ENCODE assay signal across 11 cellular contexts in the genomic region with DNA sequence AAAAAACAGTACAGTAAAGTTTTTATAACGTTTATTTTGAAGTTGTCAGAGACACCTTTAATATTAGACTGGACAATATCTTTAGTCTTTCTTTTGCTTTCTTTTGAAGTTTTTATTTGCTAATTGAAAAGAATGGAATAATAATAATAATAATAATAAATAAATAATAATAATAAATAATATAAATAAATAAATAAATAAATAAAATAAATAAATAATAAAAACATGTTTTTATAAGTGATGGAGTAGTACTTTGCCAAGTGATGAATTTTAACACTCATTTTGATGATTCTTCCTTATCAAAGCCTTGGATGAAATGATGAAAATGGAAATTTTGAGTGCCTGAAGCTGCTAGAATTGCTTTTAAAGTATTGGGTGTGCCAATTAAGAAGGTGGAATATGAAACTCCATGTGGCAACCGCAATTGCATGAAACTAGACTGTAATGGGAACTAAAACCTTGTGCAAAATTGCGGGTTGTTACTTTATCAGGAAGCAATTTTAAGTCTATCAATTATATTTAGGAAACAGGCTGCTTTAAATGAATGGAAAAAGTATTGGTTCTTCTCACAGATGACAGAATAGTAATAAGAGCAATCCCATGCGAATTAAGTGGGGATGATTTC. TPM values are rescaled to one million over a fixed set of nuclear protein-coding genes. Genes with fewer than 3 reads are reported as not detected.
DNase-seq lines count a peak whose midpoint lies in the region; FAIRE-seq and TF ChIP-seq lines count a peak whose summit lies in the region.
"Had no signal": no experiment of that assay in that cellular context is flagged by ENCODE, and none has a peak within 500 bp of the region (broad histone marks: within the 10 kb centered on the region; RNA-seq: fewer than 3 reads in every experiment).

No MANE protein-coding gene starts in this region.

- peaks cover 60% of the 10 kb centered on the region for H3K4me1 Mint-ChIP-seq in osteocyte (ENCODE audit: unreplicated experiment)
- peaks cover 33% of the 10 kb centered on the region for H3K4me1 Mint-ChIP-seq in nephron progenitor cell

- H3K4me3 Mint-ChIP-seq in osteocyte (ENCODE audit: unreplicated experiment) (peak overlapping the region; percentile 4), nephron progenitor cell (no peak overlapping the region)

- peaks cover 29% of the 10 kb centered on the region for H3K36me3 ChIP-seq in bronchial epithelial cell (ENCODE audit: control insufficient read depth, insufficient read depth, low read length)

- FAIRE-seq in G401.6 (lab: Jason Lieb, UNC) (peak; percentile 94), bronchial epithelial cell (lab: Jason Lieb, UNC) (no peak)

- TF ChIP-seq CTCF in bronchial epithelial cell (IDR thresholded peaks at IDR 0.05; ENCODE audit: insufficient read depth, low read length, severe bottlenecking) = no peak
- TF ChIP-seq CTCF in osteocyte (IDR thresholded peaks at IDR 0.05) = no peak
- TF ChIP-seq CTCF in nephron progenitor cell (IDR thresholded peaks at IDR 0.05) = no peak

- peaks cover 36% of the 10 kb centered on the region for H3K36me3 Mint-ChIP-seq in osteocyte (ENCODE audit: unreplicated experiment)
- no peaks in the 10 kb centered on the region for H3K36me3 Mint-ChIP-seq in nephron progenitor cell (ENCODE audit: low read depth)

- DNase-seq in NOMO-1 (lab: John Stamatoyannopoulos, UW; ENCODE audit: unreplicated experiment in 2 of 2) = peak; percentile 32 to 68
- DNase-seq in bronchial epithelial cell (ENCODE audit: low read depth) = peak; percentile 12
- no peak for DNase-seq in osteocyte (ENCODE audit: extremely low spot score, unreplicated experiment)
- DNase-seq in activated CD4-positive, CD25-positive, alpha-beta regulatory T cell treated with anti-CD3 and anti-CD28 coated beads, Interleukin-2, amount 50 U/mL, for 72 hours = no peak
- no peak for DNase-seq in nephron progenitor cell
- DNase-seq in NCI-H187 (lab: John Stamatoyannopoulos, UW) = no peak
- DNase-seq: activated gamma-delta T cell treated with Interleukin-2 at 50 U/mL for 16 hours, DMS79 treated with DMSO at 0.1 percent for 48 hours, hippocampal formation, NCI-H524 treated with DMSO at 0.1 percent for 48 hours had no signal

- no peaks in the 10 kb centered on the region for H3K27me3 Mint-ChIP-seq in osteocyte (ENCODE audit: unreplicated experiment)
- no peaks in the 10 kb centered on the region for H3K27me3 Mint-ChIP-seq in nephron progenitor cell (ENCODE audit: low read depth, poor library complexity)

- peak overlapping the region; percentile 67 for H3K27ac Mint-ChIP-seq in osteocyte (ENCODE audit: unreplicated experiment)
- no peak overlapping the region for H3K27ac Mint-ChIP-seq in nephron progenitor cell

- no peaks in the 10 kb centered on the region for H3K9me3 Mint-ChIP-seq in osteocyte (ENCODE audit: unreplicated experiment)
- no peaks in the 10 kb centered on the region for H3K9me3 Mint-ChIP-seq in nephron progenitor cell

- H3K27me3 ChIP-seq in bronchial epithelial cell (ENCODE audit: control insufficient read depth, insufficient read depth, low read length) = no peaks in the 10 kb centered on the region

- no peak overlapping the region for H3K4me3 ChIP-seq in bronchial epithelial cell (ENCODE audit: low read depth, low read length)

RNA-seq across cellular contexts. Expression of gene ANXA1, which starts 4.4 kb away (rescaled TPM):
- total RNA-seq in bronchial epithelial cell (1,561 and 3,061 TPM in 2 replicates), osteocyte (193 and 237 TPM in 2 replicates)

Comparison
In these comparisons a context has a peak if more than half of its experiments do, and no peak if none do; other contexts are left out.
1. DNase-seq: peak in NOMO-1 (2 of 2) and bronchial epithelial cell (single experiment); none in osteocyte (single experiment), activated CD4-positive, CD25-positive, alpha-beta regulatory T cell treated with anti-CD3 and anti-CD28 coated beads, Interleukin-2, amount 50 U/mL, for 72 hours (single experiment), nephron progenitor cell (single experiment) and NCI-H187 (0 of 2).